In the genomic region with DNA sequence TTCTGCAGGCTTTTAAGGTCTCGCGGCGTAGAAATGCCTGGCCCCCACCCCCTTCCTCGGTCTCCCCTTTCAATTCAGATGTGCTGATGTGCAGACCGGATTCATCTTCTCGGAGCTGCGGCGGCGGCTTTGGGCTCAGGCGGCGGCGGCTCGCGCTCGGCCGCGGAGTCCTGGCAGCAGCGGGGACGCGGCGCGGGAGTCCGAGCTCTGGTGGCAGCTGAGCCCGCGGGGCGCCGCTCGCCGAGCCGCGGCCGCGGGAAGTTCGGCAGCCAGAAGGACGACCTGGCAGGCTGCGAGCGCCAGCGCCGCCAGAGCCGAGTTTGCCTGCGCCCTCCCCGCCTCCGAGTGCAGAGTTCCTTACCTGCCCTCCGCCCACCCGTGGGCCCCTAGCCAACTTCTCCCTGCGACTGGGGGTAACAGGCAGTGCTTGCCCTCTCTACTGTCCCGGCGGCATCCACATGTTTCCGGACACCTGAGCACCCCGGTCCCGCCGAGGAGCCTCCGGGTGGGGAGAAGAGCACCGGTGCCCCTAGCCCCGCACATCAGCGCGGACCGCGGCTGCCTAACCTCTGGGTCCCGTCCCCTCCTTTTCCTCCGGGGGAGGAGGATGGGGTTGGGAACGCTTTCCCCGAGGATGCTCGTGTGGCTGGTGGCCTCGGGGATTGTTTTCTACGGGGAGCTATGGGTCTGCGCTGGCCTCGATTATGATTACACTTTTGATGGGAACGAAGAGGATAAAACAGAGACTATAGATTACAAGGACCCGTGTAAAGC, we compare ENCODE assay signal across 9 cellular contexts. TPM values are rescaled to one million over a fixed set of nuclear protein-coding genes. Genes with fewer than 3 reads are reported as not detected.
DNase-seq lines count a peak whose midpoint lies in the region; ATAC-seq, FAIRE-seq and TF ChIP-seq lines count a peak whose summit lies in the region.
"Had no signal": no experiment of that assay in that cellular context is flagged by ENCODE, and none has a peak within 500 bp of the region (broad histone marks: within the 10 kb centered on the region; RNA-seq: fewer than 3 reads in every experiment).

No MANE protein-coding gene starts in this region.

- H3K9ac ChIP-seq in endothelial cell of umbilical vein (replicated peaks; ENCODE audit: extremely low read depth, insufficient read depth, low read length) (peak overlapping the region; percentile 45), mucosa of stomach (ENCODE audit: low read length) (no peak overlapping the region)

- no peaks in the 10 kb centered on the region for H3K9me1 ChIP-seq in endothelial cell of umbilical vein (replicated peaks; ENCODE audit: control insufficient read depth, extremely low read depth, insufficient read depth, low read length)

- no TSS peak for BruUV-seq in endothelial cell of umbilical vein (replicated peaks; lab: Mats Ljungman, UMichigan)

- dilution Hi-C loops in endothelial cell of umbilical vein (cut with MboI; ENCODE audit: extremely low pct_ligation_motif_present, low sequenced_read_pairs) = no loop called here

- CTCF ChIA-PET in endothelial cell of umbilical vein (lab: Charles Lee) = interaction anchor here (0.9 to 2.3 kb wide), 7 partner anchors 7 to 380 kb away, joined by 3 to 16 read pairs (median 4); no protein-coding TSS in a partner anchor

- H3K27ac ChIP-seq in endothelial cell of umbilical vein (ENCODE audit: insufficient read depth, low read depth, low read length) = peak overlapping the region; percentile 19

- peak overlapping the region; percentile 93 for H2AFZ ChIP-seq in endothelial cell of umbilical vein (ENCODE audit: low read depth, low read length)

- no peaks in the 10 kb centered on the region for H3K79me2 ChIP-seq in endothelial cell of umbilical vein (ENCODE audit: control insufficient read depth, insufficient read depth, low read length)

- TF ChIP-seq CTCF in endothelial cell of umbilical vein (IDR thresholded peaks at IDR 0.05; ENCODE audit: extremely low read depth in 1 of 2, insufficient read depth in 1 of 2, low read depth in 1 of 2, low read length in 2 of 2) = no peak

- TF ChIP-seq POLR2A in endothelial cell of umbilical vein (IDR thresholded peaks at IDR 0.05; ENCODE audit: low read depth, low read length) = no peak

- no peaks in the 10 kb centered on the region for H3K36me3 ChIP-seq in endothelial cell of umbilical vein (ENCODE audit: control insufficient read depth in 2 of 2, extremely low read depth in 1 of 2, insufficient read depth in 2 of 2, low read length in 2 of 2)
- H3K36me3 ChIP-seq in mucosa of stomach (ENCODE audit: control insufficient read depth, insufficient read depth, low read length) = no peaks in the 10 kb centered on the region

- no peaks in the 10 kb centered on the region for H3K9me3 ChIP-seq in endothelial cell of umbilical vein (replicated peaks; ENCODE audit: control insufficient read depth, insufficient read depth, low read length)
- H3K9me3 ChIP-seq in mucosa of stomach (ENCODE audit: control insufficient read depth, low read length) = no peaks in the 10 kb centered on the region

- no peaks in the 10 kb centered on the region for H4K20me1 ChIP-seq in endothelial cell of umbilical vein (replicated peaks; ENCODE audit: control insufficient read depth, extremely low read depth, insufficient read depth, low read length)

- no peak for FAIRE-seq in endothelial cell of umbilical vein (lab: Jason Lieb, UNC)
- FAIRE-seq: TTC549 had no signal

- peak overlapping the region; percentile 98 for H3K4me2 ChIP-seq in endothelial cell of umbilical vein (ENCODE audit: insufficient read depth, low read length)

- H3K27me3 ChIP-seq in endothelial cell of umbilical vein (ENCODE audit: control insufficient read depth in 2 of 2, insufficient read depth in 2 of 2, low read length in 2 of 2) = peaks cover 0 to 2% of the 10 kb centered on the region in 2 experiments
- peaks cover 39% of the 10 kb centered on the region for H3K27me3 ChIP-seq in mucosa of stomach (ENCODE audit: control insufficient read depth, insufficient read depth, low read length)

- POLR2A ChIA-PET in endothelial cell of umbilical vein (lab: Charles Lee) = no interaction called here

- H3K4me1 ChIP-seq in endothelial cell of umbilical vein (ENCODE audit: control insufficient read depth, extremely low read depth, insufficient read depth, low read length) = peaks cover 22% of the 10 kb centered on the region
- H3K4me1 ChIP-seq in mucosa of stomach (ENCODE audit: control insufficient read depth, insufficient read depth, low read length) = no peaks in the 10 kb centered on the region

- DNase-seq in NCI-H2081 (lab: John Stamatoyannopoulos, UW) (peak; percentile 59 to 69), NCI-H2081 treated with DMSO at 0.1 percent for 48 hours (lab: John Stamatoyannopoulos, UW) (no peak), NCI-H774 (lab: John Stamatoyannopoulos, UW) (peak; percentile 4), endothelial cell of umbilical vein (ENCODE audit: low read depth, low spot score) (no peak), SHP77 treated with DMSO at 0.1 percent for 48 hours (lab: John Stamatoyannopoulos, UW) (no peak), kidney glomerular epithelial cell (lab: John Stamatoyannopoulos, UW) (no peak)

- ATAC-seq in GM21381 (IDR thresholded peaks at IDR 0.05; ENCODE audit: unreplicated experiment) = no peak

- H3K4me3 ChIP-seq in endothelial cell of umbilical vein (replicated peaks in 1 of 3; ENCODE audit: insufficient read depth in 1 of 3, low read depth in 1 of 3, low read length in 3 of 3) = peak overlapping the region; percentile 45 to 65 (median 58)
- peak overlapping the region; percentile 27 for H3K4me3 ChIP-seq in mucosa of stomach (ENCODE audit: low read length)

- intact Hi-C loops in endothelial cell of umbilical vein (cut with micrococcal nuclease) = loop anchor here (1.0 to 10.0 kb wide), 5 partner anchors 31 to 381 kb away; no protein-coding TSS in a partner anchor

TF ChIP-seq in endothelial cell of umbilical vein, 7 proteins besides CTCF, POLR2A, EP300 and RAD21:
- TF ChIP-seq POLR2AphosphoS5 (IDR thresholded peaks at IDR 0.05; ENCODE audit: insufficient read depth, low read depth, low read length) = no peak
- no peak for TF ChIP-seq EZH2 (IDR thresholded peaks at IDR 0.05; ENCODE audit: borderline replicate concordance, low read depth, low read length, severe bottlenecking)
- TF ChIP-seq MYC (IDR thresholded peaks at IDR 0.05; ENCODE audit: low read depth, low read length) = no peak
- TF ChIP-seq FOS (IDR thresholded peaks at IDR 0.05; ENCODE audit: borderline replicate concordance, insufficient read depth, low read length) = no peak
- TF ChIP-seq GATA2 (IDR thresholded peaks at IDR 0.05; ENCODE audit: insufficient read depth, insufficient read length, low read depth, low read length) = no peak
- no peak for TF ChIP-seq JUN (IDR thresholded peaks at IDR 0.05; ENCODE audit: borderline replicate concordance, insufficient read depth, insufficient read length, low read depth)
- TF ChIP-seq, protein P1, sequence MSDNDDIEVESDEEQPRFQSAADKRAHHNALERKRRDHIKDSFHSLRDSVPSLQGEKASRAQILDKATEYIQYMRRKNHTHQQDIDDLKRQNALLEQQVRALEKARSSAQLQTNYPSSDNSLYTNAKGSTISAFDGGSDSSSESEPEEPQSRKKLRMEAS (IDR thresholded peaks at IDR 0.05; ENCODE audit: insufficient read depth, insufficient read length) = no peak

RNA-seq across cellular contexts. Expression of a gene that starts 0.4 kb away (rescaled TPM):
- 1.3 and 1.4 TPM in 2 replicates for total RNA-seq in endothelial cell of umbilical vein
- 0.25 and 0.41 TPM in 2 replicates for polyA plus RNA-seq in endothelial cell of umbilical vein
- 0.54 and 0.56 TPM in 2 replicates for polyA plus RNA-seq in endothelial cell of umbilical vein (2011; cell fraction: cytosol; rRNA removed)
- 0.90 and 1.5 TPM in 2 replicates for polyA plus RNA-seq in endothelial cell of umbilical vein (2011; cell fraction: nucleus; rRNA removed)
- polyA plus RNA-seq in endothelial cell of umbilical vein (2012) = 1.7 and 4.6 TPM in 2 replicates
- polyA minus RNA-seq in endothelial cell of umbilical vein = 2.2 and 3.2 TPM in 2 replicates
- polyA minus RNA-seq in endothelial cell of umbilical vein (2011; cell fraction: cytosol; rRNA and poly(A)+ RNA removed) = 0.41 TPM
- polyA minus RNA-seq in endothelial cell of umbilical vein (2011; cell fraction: nucleus; rRNA and poly(A)+ RNA removed) = 4.6 and 4.9 TPM in 2 replicates

Comparison
In these comparisons a context has a peak if more than half of its experiments do, and no peak if none do; other contexts are left out.
1. DNase-seq: peak in NCI-H2081 (2 of 2) and NCI-H774 (single experiment); none in NCI-H2081 treated with DMSO at 0.1 percent for 48 hours (single experiment), endothelial cell of umbilical vein (single experiment), SHP77 treated with DMSO at 0.1 percent for 48 hours (single experiment) and kidney glomerular epithelial cell (single experiment).